15 cellular contexts compared by ENCODE assay signal in genomic region chr5:172427202-172427601, GRCh38. TPM values are rescaled to one million over a fixed set of nuclear protein-coding genes. Genes with fewer than 3 reads are reported as not detected.
DNase-seq lines count a peak whose midpoint lies in the region; ATAC-seq and TF ChIP-seq lines count a peak whose summit lies in the region.
"Had no signal": no experiment of that assay in that cellular context is flagged by ENCODE, and none has a peak within 500 bp of the region (broad histone marks: within the 10 kb centered on the region; RNA-seq: fewer than 3 reads in every experiment).

No MANE protein-coding gene starts in this region.

- peak overlapping the region; percentile 86 to 92 (median 87) for H3K27ac ChIP-seq in esophagus muscularis mucosa (replicated peaks in 1 of 4)
- H3K27ac ChIP-seq in muscle layer of duodenum (ENCODE audit: low read length): peak overlapping the region; percentile 76
- H3K27ac ChIP-seq in stomach: peak overlapping the region in 4 of 5 donors; percentile 81 to 94 (median 85)

- H3K27me3 ChIP-seq in esophagus muscularis mucosa (no peaks in the 10 kb centered on the region), muscle layer of duodenum (ENCODE audit: low read depth, low read length) (no peaks in the 10 kb centered on the region), stomach (no peaks in the 10 kb centered on the region)
- H3K27me3 ChIP-seq: MG63, Peyer's patch had no signal

- H3K9me3 ChIP-seq in esophagus muscularis mucosa: no peaks in the 10 kb centered on the region
- H3K9me3 ChIP-seq in muscle layer of duodenum (ENCODE audit: control insufficient read depth in 1 of 2, low read length in 2 of 2): no peaks in the 10 kb centered on the region
- H3K9me3 ChIP-seq in stomach: no peaks in the 10 kb centered on the region
- H3K9me3 ChIP-seq: Caco-2, MG63, Peyer's patch had no signal

- peaks cover 34 to 100% (median 99%) of the 10 kb centered on the region in 4 donors for H3K4me1 ChIP-seq in esophagus muscularis mucosa
- H3K4me1 ChIP-seq in muscle layer of duodenum (ENCODE audit: control insufficient read depth in 1 of 2, insufficient read depth in 2 of 2, low read length in 2 of 2): peaks cover 28 to 29% of the 10 kb centered on the region in 2 donors
- H3K4me1 ChIP-seq in stomach: peaks cover 12 to 97% (median 74%) of the 10 kb centered on the region in 4 donors
- H3K4me1 ChIP-seq: Caco-2 had no signal

- H3K4me3 ChIP-seq in esophagus muscularis mucosa: no peak overlapping the region
- H3K4me3 ChIP-seq in muscle layer of duodenum (ENCODE audit: low read depth in 1 of 2, low read length in 2 of 2): no peak overlapping the region
- no peak overlapping the region for H3K4me3 ChIP-seq in stomach
- H3K4me3 ChIP-seq: MG63, Peyer's patch had no signal

- no peak for ATAC-seq in HG03378 (IDR thresholded peaks at IDR 0.05; ENCODE audit: unreplicated experiment)
- ATAC-seq: Right ventricle myocardium inferior had no signal

- TF ChIP-seq EP300 in esophagus muscularis mucosa (IDR thresholded peaks at IDR 0.05) (no peak), stomach (IDR thresholded peaks at IDR 0.05) (no peak)

- TF ChIP-seq CTCF in esophagus muscularis mucosa (IDR thresholded peaks at IDR 0.05): no peak
- TF ChIP-seq CTCF in stomach (IDR thresholded peaks at IDR 0.05): no peak

- WGBS in esophagus muscularis mucosa: 93% methylated on average over 5 of the region's 5 CpGs
- WGBS in stomach, 5 donors: 95 to 98% (median 96%) methylated on average over 5 of the region's 5 CpGs

- peaks cover 0 to 9% (median 0%) of the 10 kb centered on the region in 4 donors for H3K36me3 ChIP-seq in esophagus muscularis mucosa
- peaks cover 0 to 8% of the 10 kb centered on the region in 2 donors for H3K36me3 ChIP-seq in muscle layer of duodenum (ENCODE audit: control insufficient read depth in 1 of 2, insufficient read depth in 2 of 2, low read length in 2 of 2)
- H3K36me3 ChIP-seq in stomach: peaks cover 2 to 6% (median 5%) of the 10 kb centered on the region in 4 donors
- H3K36me3 ChIP-seq: Peyer's patch had no signal

- TF ChIP-seq POLR2A in esophagus muscularis mucosa (IDR thresholded peaks at IDR 0.05; ENCODE audit: low read depth) (no peak), stomach (IDR thresholded peaks at IDR 0.05) (no peak)

- intact Hi-C loops in esophagus muscularis mucosa (cut with DNase I): no loop called here
- intact Hi-C loops in stomach (cut with DNase I; ENCODE audit: low total_unique reads): no loop called here

- no peak for DNase-seq in esophagus muscularis mucosa (ENCODE audit: extremely low spot score)
- DNase-seq in stomach: no peak
- no peak for DNase-seq in stimulated activated CD4-positive, alpha-beta T cell treated with anti-CD3 and anti-CD28 coated beads, Interleukin-4, amount 100 ng/mL, for 4 hours
- no peak for DNase-seq in amniotic stem cell (lab: John Stamatoyannopoulos, UW)
- DNase-seq in stimulated activated CD4-positive, alpha-beta T cell treated with anti-CD3 and anti-CD28 coated beads, Interleukin-1b, Interleukin-23, amount 100 ng/mL, for 48 hours: no peak
- DNase-seq: Caco-2; CD4-positive, CD25-positive, alpha-beta regulatory T cell; DMS153; MG63; NCI-H1092 treated with DMSO at 0.1 percent for 48 hours; NCI-H524; Peyer's patch had no signal

RNA-seq across cellular contexts. Expression of gene SH3PXD2B, which starts 27.1 kb away (rescaled TPM):
- total RNA-seq in esophagus muscularis mucosa: 10 to 100 TPM; 41.5 to 66.5 (median 49.2) TPM
- total RNA-seq in stomach: 10 to 100 TPM in 4 of 5 donors, 1 to 10 TPM in 1; 7.2 to 63.0 (median 35.1) TPM
- 10 to 100 TPM in 1 of 3 donors, 1 to 10 TPM in 2; 6.7 to 15.8 (median 7.4) TPM for polyA plus RNA-seq in stomach
- polyA plus RNA-seq: CD4-positive, CD25-positive, alpha-beta regulatory T cell had no signal
